ENCODE assay signal across 29 cellular contexts in the genomic region with DNA sequence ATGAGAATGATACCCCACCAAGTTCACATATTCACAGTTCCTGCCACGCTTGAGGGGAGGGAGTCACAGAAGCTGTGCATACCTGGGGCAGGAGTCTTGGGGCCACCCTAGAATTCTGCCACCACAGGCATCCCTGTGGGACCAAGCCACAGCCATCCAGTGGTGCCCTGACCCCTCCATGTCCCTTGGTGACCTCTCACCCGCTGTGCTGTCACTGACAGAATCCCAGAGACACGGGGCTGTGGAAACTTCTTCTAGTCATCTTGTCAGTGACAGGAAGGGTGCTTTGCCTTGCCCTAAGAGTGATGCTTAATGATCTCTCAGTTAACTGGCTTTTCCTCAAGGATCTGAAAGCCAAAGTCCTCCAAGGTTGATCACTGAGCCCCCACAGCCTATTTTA.
"Had no signal": no experiment of that assay in that cellular context is flagged by ENCODE, and none has a peak within 500 bp of the region (broad histone marks: within the 10 kb centered on the region; RNA-seq: fewer than 3 reads in every experiment).

No MANE protein-coding gene starts in this region.

- H3K27me3 ChIP-seq: brain microvascular endothelial cell, SJSA1 had no signal

- H3K9me3 ChIP-seq: SJSA1, SK-N-SH had no signal

- ATAC-seq: activated CD8-positive, alpha-beta T cell treated with anti-CD3 and anti-CD28 coated beads for 36 hours; activated T-cell treated with anti-CD3 and anti-CD28 coated beads, Interleukin-2, amount 50 U/mL, for 72 hours; activated T-helper 17 cell treated with anti-CD3 and anti-CD28 coated beads, Interleukin-2, amount 50 U/mL, for 72 hours; K562; Panc1 had no signal

- DNase-seq: activated CD4-positive, alpha-beta T cell treated with anti-CD3 and anti-CD28 coated beads, Interleukin-2, amount 10 ng/mL, durations not matched to agents 24 days and 14 days; activated CD4-positive, alpha-beta T cell treated with anti-CD3 and anti-CD28 coated beads, Interleukin-2, amount 50 U/mL, for 4 hours; activated CD8-positive, alpha-beta T cell treated with anti-CD3 and anti-CD28 coated beads for 36 hours; activated effector memory CD4-positive, alpha-beta T cell treated with anti-CD3 and anti-CD28 coated beads, Interleukin-2, amount 50 U/mL, for 16 hours; activated naive CD4-positive, alpha-beta T cell; activated naive CD4-positive, alpha-beta T cell treated with anti-CD3 and anti-CD28 coated beads, Interleukin-2, amount 50 U/mL, for 16 hours; activated naive CD8-positive, alpha-beta T cell treated with anti-CD3 and anti-CD28 coated beads for 36 hours; activated T-cell treated with anti-CD3 and anti-CD28 coated beads, Interleukin-2, amount 50 U/mL, for 1 hour; activated T-cell treated with anti-CD3 and anti-CD28 coated beads, Interleukin-2, amount 50 U/mL, for 72 hours; amniotic stem cell; aorta; brain microvascular endothelial cell; IMR-90; Karpas-422; NCI-H1048; NCI-H1105 treated with DMSO at 0.1 percent for 48 hours; NCI-H1436; NCI-H1694; NCI-H1930; NCI-H2081 treated with DMSO at 0.1 percent for 48 hours; NCI-H345; NCI-H524 treated with DMSO at 0.1 percent for 48 hours; RPMI8226; SHP77 treated with DMSO at 0.1 percent for 48 hours; SK-N-SH had no signal

- H3K4me3 ChIP-seq: K562, SJSA1 had no signal

- H3K4me1 ChIP-seq: SJSA1 had no signal

- H3K27ac ChIP-seq: brain microvascular endothelial cell, SJSA1 had no signal

- H3K36me3 ChIP-seq: brain microvascular endothelial cell, SJSA1 had no signal
